Comparison of ENCODE assay signal across 1 cellular context in genomic region chr1:156676450-156676819, GRCh38.
TF ChIP-seq lines count a peak whose summit lies in the region.

No MANE protein-coding gene starts in this region.

TF ChIP-seq in endothelial cell of umbilical vein, 7 proteins besides CTCF, POLR2A, EP300 and RAD21:
- TF ChIP-seq JUN (IDR thresholded peaks at IDR 0.05; ENCODE audit: borderline replicate concordance, insufficient read depth, insufficient read length, low read depth): no peak
- no peak for TF ChIP-seq MYC (IDR thresholded peaks at IDR 0.05; ENCODE audit: low read depth, low read length)
- no peak for TF ChIP-seq EZH2 (IDR thresholded peaks at IDR 0.05; ENCODE audit: borderline replicate concordance, low read depth, low read length, severe bottlenecking)
TF ChIP-seq in endothelial cell of umbilical vein: peak in this region for 0.
